In the genomic region with DNA sequence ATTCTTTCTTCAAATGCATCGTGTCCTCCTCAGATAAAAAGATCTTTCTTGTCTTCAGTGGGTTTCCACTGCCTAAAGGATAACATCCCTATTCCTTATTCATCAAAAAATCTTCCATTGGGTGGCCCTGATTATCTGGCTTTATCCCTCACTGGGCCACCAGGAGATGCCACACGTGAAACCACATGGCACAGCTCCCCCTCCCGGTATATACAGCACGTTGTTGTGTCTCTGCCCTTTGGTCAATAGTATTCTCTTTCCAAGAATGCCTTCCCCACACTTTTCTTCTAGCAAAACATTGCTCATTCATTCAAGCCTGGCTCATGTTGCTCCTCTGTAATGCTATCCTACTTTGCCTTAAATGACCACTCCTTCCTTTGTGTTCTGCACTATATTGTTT, we compare ENCODE assay signal across 6 cellular contexts.
DNase-seq lines count a peak whose midpoint lies in the region; ATAC-seq, FAIRE-seq and TF ChIP-seq lines count a peak whose summit lies in the region.
"Not testable (repeated sequence)": the region's sequence is repeated elsewhere in the genome, so short reads cannot be mapped to it uniquely, and the experiment has no call there.

No MANE protein-coding gene starts in this region.

- not testable (repeated sequence) for H2BK15ac ChIP-seq in H1 (ENCODE audit: low read length)

- not testable (repeated sequence) for H3K36me3 ChIP-seq in GM23338 (ENCODE audit: insufficient read depth); HCT116 (ENCODE audit: control insufficient read depth in 1 of 2, insufficient read depth in 2 of 2, low read length in 2 of 2); H1 (ENCODE audit: control insufficient read depth in 2 of 4, insufficient read depth in 4 of 4, low read length in 3 of 4); endothelial cell of umbilical vein (ENCODE audit: control insufficient read depth in 2 of 2, extremely low read depth in 1 of 2, insufficient read depth in 2 of 2, low read length in 2 of 2); HepG2 (replicated peaks in 1 of 2; ENCODE audit: control insufficient read depth in 1 of 2, insufficient read depth in 2 of 2, low read length in 2 of 2)

- not testable (repeated sequence) for H3K23ac ChIP-seq in H1 (ENCODE audit: insufficient read length)

- not testable (repeated sequence) for H3K27me3 ChIP-seq in GM23338 (ENCODE audit: insufficient read depth); HCT116 (ENCODE audit: insufficient read depth, low read length); H1 (replicated peaks in 1 of 4; ENCODE audit: control insufficient read depth in 3 of 4, extremely low read depth in 1 of 4, insufficient read depth in 3 of 4, low read length in 3 of 4); endothelial cell of umbilical vein (ENCODE audit: control insufficient read depth in 2 of 2, insufficient read depth in 2 of 2, low read length in 2 of 2); HepG2 (ENCODE audit: control insufficient read depth in 1 of 2, insufficient read depth in 2 of 2, low read length in 2 of 2)

- not testable (repeated sequence) for H4K20me1 ChIP-seq in GM23338 (replicated peaks; ENCODE audit: insufficient read depth); HCT116 (ENCODE audit: insufficient read depth); H1 (replicated peaks in 1 of 2; ENCODE audit: control insufficient read depth in 1 of 2, insufficient read depth in 2 of 2, low read length in 2 of 2); endothelial cell of umbilical vein (replicated peaks; ENCODE audit: control insufficient read depth, extremely low read depth, insufficient read depth, low read length); HepG2 (ENCODE audit: insufficient read depth, low read length)

- H2BK12ac ChIP-seq in H1 (ENCODE audit: low read depth, low read length): not testable (repeated sequence)

- TF ChIP-seq POLR2A in HCT116 (IDR thresholded peaks at IDR 0.05; ENCODE audit: borderline replicate concordance, extremely low read depth, insufficient read depth, insufficient read length); H1 (IDR thresholded peaks at IDR 0.05; ENCODE audit: control extremely low read depth in 1 of 2, low read depth in 2 of 2, low read length in 2 of 2); endothelial cell of umbilical vein (IDR thresholded peaks at IDR 0.05; ENCODE audit: low read depth, low read length); HepG2 (IDR thresholded peaks at IDR 0.05; ENCODE audit: insufficient read depth in 1 of 2, low read depth in 2 of 2, low read length in 2 of 2): not testable (repeated sequence)

- not testable (repeated sequence) for H3K9me2 ChIP-seq in GM23338 (ENCODE audit: insufficient read depth); HCT116 (ENCODE audit: insufficient read depth)

- POLR2A ChIA-PET in HCT116 (lab: Charles Lee); WTC11 (lab: Charles Lee); H1 (lab: Charles Lee; ENCODE audit: partially characterized antibody); endothelial cell of umbilical vein (lab: Charles Lee); HepG2 (lab: Yijun Ruan, JAX): not testable (repeated sequence)

- H3K23me2 ChIP-seq in H1 (ENCODE audit: low read depth, low read length): not testable (repeated sequence)

- not testable (repeated sequence) for H2BK120ac ChIP-seq in H1 (replicated peaks; ENCODE audit: low read depth, low read length)

- not testable (repeated sequence) for H2AK5ac ChIP-seq in H1 (ENCODE audit: low read depth, low read length)

- not testable (repeated sequence) for H3K27ac ChIP-seq in GM23338 (ENCODE audit: low read depth); HCT116 (ENCODE audit: low read depth, low read length); H1 (ENCODE audit: low read depth, low read length); endothelial cell of umbilical vein (ENCODE audit: insufficient read depth, low read depth, low read length); HepG2 (ENCODE audit: extremely low read length, insufficient read depth, low read length)

- not testable (repeated sequence) for DNase-seq in GM23338 (ENCODE audit: low spot score); HCT116 (ENCODE audit: low read depth, low spot score); WTC11 (ENCODE audit: low spot score); H1 (ENCODE audit: low read depth in 1 of 2, low spot score in 2 of 2); endothelial cell of umbilical vein (ENCODE audit: low read depth, low spot score); HepG2 (ENCODE audit: low spot score)

- H3F3A ChIP-seq in GM23338 (replicated peaks; ENCODE audit: low read depth): not testable (repeated sequence)

- not testable (repeated sequence) for H3K9ac ChIP-seq in HCT116 (ENCODE audit: low read length); H1 (replicated peaks in 1 of 4; ENCODE audit: extremely low read depth in 1 of 4, low read depth in 3 of 4, low read length in 3 of 4); endothelial cell of umbilical vein (replicated peaks; ENCODE audit: extremely low read depth, insufficient read depth, low read length); HepG2 (ENCODE audit: insufficient read depth, low read depth, low read length)

- CTCF ChIA-PET in HCT116 (lab: Charles Lee); WTC11 (lab: Charles Lee); H1 (lab: Charles Lee; ENCODE audit: partially characterized antibody); endothelial cell of umbilical vein (lab: Charles Lee); HepG2 (lab: Yijun Ruan, JAX; ENCODE audit: low intra/inter-chr PET ratio, low total read pairs): not testable (repeated sequence)

- not testable (repeated sequence) for H4K91ac ChIP-seq in H1 (replicated peaks; ENCODE audit: insufficient read length, low read length)

- not testable (repeated sequence) for H3K18ac ChIP-seq in H1 (ENCODE audit: extremely low read depth, low read length)

- not testable (repeated sequence) for H3K9me1 ChIP-seq in endothelial cell of umbilical vein (replicated peaks; ENCODE audit: control insufficient read depth, extremely low read depth, insufficient read depth, low read length)

- H3K4me3 ChIP-seq in GM23338; HCT116 (replicated peaks in 1 of 2; ENCODE audit: low read depth in 1 of 2, low read length in 2 of 2); H1 (ENCODE audit: extremely low read depth in 1 of 4, insufficient read depth in 2 of 4, low read depth in 3 of 4, low read length in 4 of 4); endothelial cell of umbilical vein (replicated peaks in 1 of 3; ENCODE audit: insufficient read depth in 1 of 3, low read depth in 1 of 3, low read length in 3 of 3); HepG2 (replicated peaks in 1 of 3; ENCODE audit: insufficient read depth in 1 of 3, low read depth in 2 of 3, low read length in 3 of 3): not testable (repeated sequence)

- not testable (repeated sequence) for H3K4me2 ChIP-seq in GM23338; HCT116 (ENCODE audit: low read length); H1 (ENCODE audit: insufficient read depth in 1 of 2, low read depth in 2 of 2, low read length in 2 of 2); endothelial cell of umbilical vein (ENCODE audit: insufficient read depth, low read length); HepG2 (ENCODE audit: low read depth, low read length)

- not testable (repeated sequence) for H3K4me1 ChIP-seq in GM23338 (ENCODE audit: insufficient read depth); HCT116 (ENCODE audit: control insufficient read depth in 1 of 2, insufficient read depth in 2 of 2, low read length in 2 of 2); H1 (replicated peaks in 1 of 4; ENCODE audit: control insufficient read depth in 3 of 4, insufficient read depth in 4 of 4, low read length in 3 of 4); endothelial cell of umbilical vein (ENCODE audit: control insufficient read depth, extremely low read depth, insufficient read depth, low read length); HepG2 (ENCODE audit: insufficient read depth, low read length)

- H3K14ac ChIP-seq in H1 (ENCODE audit: insufficient read length): not testable (repeated sequence)

- not testable (repeated sequence) for H3K56ac ChIP-seq in H1 (replicated peaks; ENCODE audit: insufficient read length, low read depth, low read length)

- FAIRE-seq in H1 (lab: Jason Lieb, UNC) (peak; percentile 81), endothelial cell of umbilical vein (lab: Jason Lieb, UNC) (peak; percentile 33), HepG2 (lab: Jason Lieb, UNC) (peak; percentile 81)

- H3K27ac Mint-ChIP-seq in GM23338, WTC11: not testable (repeated sequence)

- not testable (repeated sequence) for H3K79me1 ChIP-seq in H1 (ENCODE audit: low read depth, low read length)

- in situ Hi-C loops in HepG2 (cut with HindIII; ENCODE audit: extremely low pct_ligation_motif_present, low pct_unique_long_range_greater_than_20kb): not testable (repeated sequence)

- TF ChIP-seq RAD21 in HCT116 (IDR thresholded peaks at IDR 0.05; ENCODE audit: low read depth); H1 (IDR thresholded peaks at IDR 0.05 in 1 of 2, conservative IDR thresholded peaks at IDR 0.05 in 1 of 2; ENCODE audit: low read depth in 2 of 2, low read length in 2 of 2); HepG2 (CRISPR knock-in tag; IDR thresholded peaks at IDR 0.05): not testable (repeated sequence)

- TF ChIP-seq CTCF in GM23338 (conservative IDR thresholded peaks at IDR 0.05; ENCODE audit: low read depth in 2 of 2); HCT116 (IDR thresholded peaks at IDR 0.05 in 2 of 3, conservative IDR thresholded peaks at IDR 0.05 in 1 of 3; ENCODE audit: borderline replicate concordance in 1 of 3, insufficient read depth in 1 of 3, low read depth in 2 of 3, low read length in 2 of 3); WTC11 (IDR thresholded peaks at IDR 0.05); H1 (IDR thresholded peaks at IDR 0.05; ENCODE audit: control extremely low read depth in 1 of 3, insufficient read depth in 1 of 3, low read depth in 1 of 3, low read length in 3 of 3); endothelial cell of umbilical vein (IDR thresholded peaks at IDR 0.05; ENCODE audit: extremely low read depth in 1 of 2, insufficient read depth in 1 of 2, low read depth in 1 of 2, low read length in 2 of 2); HepG2 (CRISPR knock-in tag; IDR thresholded peaks at IDR 0.05): not testable (repeated sequence)

- not testable (repeated sequence) for H2BK5ac ChIP-seq in H1 (ENCODE audit: low read depth, low read length)

- dilution Hi-C loops in endothelial cell of umbilical vein (cut with MboI; ENCODE audit: extremely low pct_ligation_motif_present, low sequenced_read_pairs): not testable (repeated sequence)

- not testable (repeated sequence) for H3K4me1 Mint-ChIP-seq in GM23338, WTC11

- intact Hi-C loops in HCT116 (cut with micrococcal nuclease); endothelial cell of umbilical vein (cut with micrococcal nuclease); HepG2 (cut with micrococcal nuclease; ENCODE audit: unreplicated experiment): not testable (repeated sequence)

- H3K9me3 Mint-ChIP-seq in GM23338: not testable (repeated sequence)
- H3K9me3 Mint-ChIP-seq in WTC11: peaks cover 48% of the 10 kb centered on the region

- not testable (repeated sequence) for H3K4me3 Mint-ChIP-seq in GM23338, WTC11

- WGBS in H1 (ENCODE audit: extremely low coverage in 1 of 2, insufficient coverage in 1 of 2, insufficient read length in 1 of 2, insufficient replicate concordance in 2 of 2, low coverage in 1 of 2, low lambda C conversion rate in 2 of 2, missing lambda C conversion rate in 1 of 2), 2 experiments: 89% methylated on average over 3 of the region's 4 CpGs; no CpG with 5 or more reads in 1 of the 2 experiments
- 1% methylated on average over 4 of the region's 4 CpGs for WGBS in HepG2 (ENCODE audit: low lambda C conversion rate)

- not testable (repeated sequence) for H3K4ac ChIP-seq in H1 (replicated peaks; ENCODE audit: insufficient read length, low read depth, low read length)

- not testable (repeated sequence) for BruUV-seq in HCT116 (replicated peaks; lab: Mats Ljungman, UMichigan); endothelial cell of umbilical vein (replicated peaks; lab: Mats Ljungman, UMichigan); HepG2 (replicated peaks; lab: Mats Ljungman, UMichigan)

- H2AFZ ChIP-seq in GM23338; HCT116 (ENCODE audit: low read depth, low read length, poor library complexity, severe bottlenecking); H1 (ENCODE audit: low read length); endothelial cell of umbilical vein (ENCODE audit: low read depth, low read length); HepG2 (ENCODE audit: low read length): not testable (repeated sequence)

- not testable (repeated sequence) for H3K79me2 ChIP-seq in GM23338 (replicated peaks; ENCODE audit: insufficient read depth); HCT116 (ENCODE audit: insufficient read depth, low read length); H1 (ENCODE audit: control insufficient read depth in 1 of 2, insufficient read depth in 2 of 2, low read length in 2 of 2); endothelial cell of umbilical vein (ENCODE audit: control insufficient read depth, insufficient read depth, low read length); HepG2 (ENCODE audit: insufficient read depth, low read length)

- H3K9me3 ChIP-seq in HCT116 (ENCODE audit: control insufficient read depth in 1 of 2, insufficient read depth in 1 of 2, low read depth in 1 of 2, low read length in 2 of 2); H1 (ENCODE audit: insufficient read depth in 2 of 2, low read depth in 1 of 2, low read length in 1 of 2); endothelial cell of umbilical vein (replicated peaks; ENCODE audit: control insufficient read depth, insufficient read depth, low read length): not testable (repeated sequence)
- peaks cover 18% of the 10 kb centered on the region for H3K9me3 ChIP-seq in HepG2 (ENCODE audit: low read length)

- RAD21 ChIA-PET in HCT116 (lab: Charles Lee; ENCODE audit: low non-redundant PET in 1 of 2, low total read pairs in 2 of 2, uncharacterized antibody in 2 of 2, unreplicated experiment in 2 of 2): not testable (repeated sequence)

- H4K5ac ChIP-seq in H1 (ENCODE audit: insufficient read length, low read depth, low read length): not testable (repeated sequence)

- not testable (repeated sequence) for H3K36me3 Mint-ChIP-seq in GM23338 (ENCODE audit: low read depth)
- peaks cover 52% of the 10 kb centered on the region for H3K36me3 Mint-ChIP-seq in WTC11

- not testable (repeated sequence) for H2BK20ac ChIP-seq in H1 (ENCODE audit: low read length)

- H3K27me3 Mint-ChIP-seq in GM23338 (ENCODE audit: insufficient read depth, low read depth, poor library complexity); WTC11 (ENCODE audit: low read depth): not testable (repeated sequence)

- not testable (repeated sequence) for H4K8ac ChIP-seq in H1 (ENCODE audit: extremely low read depth, insufficient read depth, low read length)

- TF ChIP-seq EP300 in H1 (IDR thresholded peaks at IDR 0.05; ENCODE audit: borderline replicate concordance in 1 of 2, low read depth in 2 of 2, low read length in 2 of 2); HepG2 (IDR thresholded peaks at IDR 0.05; ENCODE audit: low read depth in 2 of 2, low read length in 2 of 2); HepG2 (CRISPR knock-in tag; IDR thresholded peaks at IDR 0.05; ENCODE audit: borderline replicate concordance): not testable (repeated sequence)

- ATAC-seq in GM23338: peak; percentile 47; the same call in 2 of the 3 replicates
- ATAC-seq in HCT116: peak; percentile 62
- peak; percentile 51 for ATAC-seq in WTC11
- ATAC-seq in HepG2: peak; percentile 94
